20 cellular contexts compared by ENCODE assay signal in genomic region chr10:78207216-78207615, GRCh38.
DNase-seq lines count a peak whose midpoint lies in the region; TF ChIP-seq lines count a peak whose summit lies in the region.
"Had no signal": no experiment of that assay in that cellular context is flagged by ENCODE, and none has a peak within 500 bp of the region (broad histone marks: within the 10 kb centered on the region; RNA-seq: fewer than 3 reads in every experiment).

No MANE protein-coding gene starts in this region.

- 35 to 44% methylated on average over 5 of the region's 5 CpGs for WGBS in GM23248 (ENCODE audit: low coverage in 1 of 2, low lambda C conversion rate in 2 of 2, missing lambda C conversion rate in 2 of 2), 2 experiments
- WGBS in mesenchymal stem cell, result 94% methylated on average over 5 of the region's 5 CpGs
- WGBS in testis, 2 donors, result 80 to 88% methylated on average over 5 of the region's 5 CpGs

- no peak overlapping the region for H2BK12ac ChIP-seq in mesenchymal stem cell (ENCODE audit: low read length in 2 of 2)

- DNase-seq in GM23248 (no peak), SK-N-MC (ENCODE audit: low read depth, low spot score) (no peak), mesenchymal stem cell (no peak), SIG-M5 (lab: John Stamatoyannopoulos, UW) (no peak), NCI-H69 (lab: John Stamatoyannopoulos, UW) (no peak), testis (no peak)
- DNase-seq in stimulated activated naive CD4-positive, alpha-beta T cell treated with Interleukin-2 at 50 U/mL for 16 hours (lab: John Stamatoyannopoulos, UW), result no peak
- DNase-seq: Calu3; CD4-positive, alpha-beta memory T cell; DMS79; H9; NCI-H1048; NCI-H1436 treated with DMSO at 0.1 percent for 48 hours; NCI-H2029 treated with DMSO at 0.1 percent for 48 hours; NCI-H2171 treated with DMSO at 0.1 percent for 48 hours; NCI-H446 treated with DMSO at 0.1 percent for 48 hours; NCI-H774; PC-9; T-helper 1 cell had no signal

- intact Hi-C loops in testis (cut with DNase I; ENCODE audit: low total_unique reads), result no loop called here

- H2BK15ac ChIP-seq in mesenchymal stem cell (ENCODE audit: low read depth, poor library complexity, severe bottlenecking), result no peak overlapping the region

- in situ Hi-C loops in GM23248 (cut with MboI), result no loop called here

- no peak overlapping the region for H3K4ac ChIP-seq in mesenchymal stem cell (ENCODE audit: low read depth in 1 of 2, low read length in 2 of 2)

- H3F3A ChIP-seq in GM23248 (ENCODE audit: insufficient read depth), result peaks cover 9% of the 10 kb centered on the region

- H3K79me1 ChIP-seq in mesenchymal stem cell (replicated peaks; ENCODE audit: low read length, poor library complexity, severe bottlenecking), result no peaks in the 10 kb centered on the region

- H3K23ac ChIP-seq in mesenchymal stem cell (ENCODE audit: low read length in 2 of 2), result no peak overlapping the region

- no peaks in the 10 kb centered on the region for H3K36me3 ChIP-seq in BLaER1
- no peaks in the 10 kb centered on the region for H3K36me3 ChIP-seq in GM23248 (ENCODE audit: low read depth)
- no peaks in the 10 kb centered on the region for H3K36me3 ChIP-seq in SK-N-MC (ENCODE audit: insufficient read depth, low read length)
- H3K36me3 ChIP-seq in mesenchymal stem cell (ENCODE audit: control insufficient read depth in 1 of 2, insufficient read depth in 2 of 2, low read depth in 1 of 2, low read length in 2 of 2), result no peaks in the 10 kb centered on the region
- H3K36me3 ChIP-seq in testis (ENCODE audit: low read depth, missing control alignments), result no peaks in the 10 kb centered on the region

- no peak overlapping the region for H3K9ac ChIP-seq in BLaER1
- peak overlapping the region; percentile 59 for H3K9ac ChIP-seq in GM23248
- H3K9ac ChIP-seq in SK-N-MC (ENCODE audit: insufficient read length), result peak overlapping the region; percentile 51
- peak overlapping the region; percentile 59 for H3K9ac ChIP-seq in mesenchymal stem cell (ENCODE audit: low read length)

- H3K4me2 ChIP-seq in BLaER1 (peak overlapping the region; percentile 37), GM23248 (ENCODE audit: unreplicated experiment) (peak overlapping the region; percentile 53), mesenchymal stem cell (ENCODE audit: low read length, poor library complexity, severe bottlenecking) (no peak overlapping the region)
- H3K4me2 ChIP-seq: PC-9 had no signal

- H3K27me3 ChIP-seq in BLaER1, result no peaks in the 10 kb centered on the region
- H3K27me3 ChIP-seq in GM23248 (replicated peaks; ENCODE audit: insufficient read depth), result no peaks in the 10 kb centered on the region
- H3K27me3 ChIP-seq in mesenchymal stem cell (ENCODE audit: control insufficient read depth in 1 of 2, insufficient read depth in 1 of 2, low read length in 2 of 2), result peaks cover 0 to 2% of the 10 kb centered on the region in 2 experiments
- H3K27me3 ChIP-seq in testis, result no peaks in the 10 kb centered on the region

- no peaks in the 10 kb centered on the region for H3K9me3 ChIP-seq in BLaER1
- no peaks in the 10 kb centered on the region for H3K9me3 ChIP-seq in GM23248 (ENCODE audit: low read depth)
- no peaks in the 10 kb centered on the region for H3K9me3 ChIP-seq in SK-N-MC (ENCODE audit: low read depth, low read length)
- no peaks in the 10 kb centered on the region for H3K9me3 ChIP-seq in mesenchymal stem cell (ENCODE audit: control insufficient read depth, low read length)
- H3K9me3 ChIP-seq in testis, result no peaks in the 10 kb centered on the region

- TF ChIP-seq CTCF in testis (IDR thresholded peaks at IDR 0.05), result no peak

- peaks cover 63% of the 10 kb centered on the region for H3K4me1 ChIP-seq in BLaER1
- peaks cover 15% of the 10 kb centered on the region; the same call in 1 of the 2 replicates for H3K4me1 ChIP-seq in GM23248 (ENCODE audit: insufficient read depth)
- H3K4me1 ChIP-seq in mesenchymal stem cell (ENCODE audit: control insufficient read depth, insufficient read depth, low read depth, low read length), result peaks cover 14% of the 10 kb centered on the region
- H3K4me1 ChIP-seq in testis, result no peaks in the 10 kb centered on the region

- H3K18ac ChIP-seq in mesenchymal stem cell (ENCODE audit: low read depth in 1 of 2, low read length in 2 of 2), result no peak overlapping the region

- no peaks in the 10 kb centered on the region for H3K9me2 ChIP-seq in GM23248 (ENCODE audit: insufficient read depth)

- no peak overlapping the region for H4K91ac ChIP-seq in mesenchymal stem cell (ENCODE audit: low read length)

- H2AFZ ChIP-seq in GM23248, result peak overlapping the region; percentile 76
- H2AFZ ChIP-seq in mesenchymal stem cell (ENCODE audit: low read depth, low read length), result no peak overlapping the region
- H2AFZ ChIP-seq: PC-9 had no signal

- H3K27ac ChIP-seq in BLaER1 (no peak overlapping the region), GM23248 (no peak overlapping the region), SK-N-MC (peak overlapping the region; percentile 84), mesenchymal stem cell (ENCODE audit: low read length, poor library complexity, severe bottlenecking) (no peak overlapping the region), testis (no peak overlapping the region)
- H3K27ac ChIP-seq: PC-9 had no signal

- no peak overlapping the region for H2BK120ac ChIP-seq in mesenchymal stem cell (ENCODE audit: low read depth, low read length)

- H2BK5ac ChIP-seq in mesenchymal stem cell (ENCODE audit: low read depth, low read length, poor library complexity, severe bottlenecking), result no peak overlapping the region

- H3K79me2 ChIP-seq in GM23248 (ENCODE audit: insufficient read depth), result no peaks in the 10 kb centered on the region

- H4K20me1 ChIP-seq in BLaER1 (peaks cover 11% of the 10 kb centered on the region; the same call in 1 of the 2 replicates), GM23248 (ENCODE audit: insufficient read depth) (no peaks in the 10 kb centered on the region)

- H4K8ac ChIP-seq in mesenchymal stem cell (ENCODE audit: low read length), result no peak overlapping the region

- TF ChIP-seq POLR2A in testis (IDR thresholded peaks at IDR 0.05), result no peak

- H3K14ac ChIP-seq in mesenchymal stem cell (ENCODE audit: low read length in 2 of 2), result no peak overlapping the region

- H3K4me3 ChIP-seq in BLaER1 (no peak overlapping the region), GM23248 (peak overlapping the region; percentile 45; the same call in 1 of the 2 replicates), SK-N-MC (peak overlapping the region; percentile 36), mesenchymal stem cell (ENCODE audit: insufficient read depth in 1 of 2, low read depth in 1 of 2, low read length in 2 of 2) (no peak overlapping the region), testis (no peak overlapping the region)
- H3K4me3 ChIP-seq: PC-9 had no signal

- H2AK5ac ChIP-seq in mesenchymal stem cell (ENCODE audit: low read length, severe bottlenecking), result no peak overlapping the region

Comparison
In these comparisons a context has a peak if more than half of its experiments do, and no peak if none do; other contexts are left out.
1. H3K4me3 ChIP-seq: peak in GM23248 (single experiment) and SK-N-MC (single experiment); none in BLaER1 (single experiment), mesenchymal stem cell (0 of 2) and testis (0 of 2).